In the genomic region with DNA sequence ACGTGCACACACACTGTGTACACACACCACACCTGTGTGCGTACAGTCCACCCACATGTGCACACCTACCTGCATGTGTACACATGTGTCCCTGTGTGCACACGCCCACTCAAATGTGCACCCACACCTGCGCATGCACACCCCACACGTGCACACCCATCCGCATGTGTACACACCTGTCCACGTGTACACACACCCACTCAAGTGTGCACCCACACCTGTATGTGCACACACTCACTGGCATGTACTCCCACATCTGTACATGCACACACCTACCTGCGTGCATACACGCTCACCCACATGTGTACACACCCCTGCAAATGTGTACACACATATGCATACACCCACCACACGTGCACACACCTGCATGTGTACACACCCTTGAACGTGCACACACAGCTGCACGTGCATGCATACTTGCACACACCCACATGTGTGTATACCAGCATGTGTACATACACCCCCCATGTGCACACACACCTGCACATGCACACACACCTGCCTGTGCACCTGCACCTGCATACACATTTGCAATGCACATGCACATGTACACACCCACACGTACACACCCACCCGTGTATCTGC, we compare ENCODE assay signal across 3 cellular contexts.
A peak's percentile ranks its signal among the peaks of the same experiment; 100 is the strongest.
TF ChIP-seq lines count a peak whose summit lies in the region.

No MANE protein-coding gene starts in this region.

TF ChIP-seq in A549, 52 proteins besides CTCF, POLR2A, EP300 and RAD21:
- peak; percentile 79; the same call in 1 of the 2 replicates for TF ChIP-seq KDM1A (IDR thresholded peaks at IDR 0.05; ENCODE audit: low read depth)
- no peak for TF ChIP-seq HDAC2 (IDR thresholded peaks at IDR 0.05)
TF ChIP-seq in A549: peak in this region for 1.

TF ChIP-seq in HEK293, 187 proteins besides CTCF, POLR2A, EP300 and RAD21:
- peak; percentile 72 for TF ChIP-seq EGR2 (tag by site-specific recombination; IDR thresholded peaks at IDR 0.05; ENCODE audit: low read depth)
- TF ChIP-seq ZFHX2 (tag by site-specific recombination; conservative IDR thresholded peaks at IDR 0.05) = peak; percentile 69
- no peak for TF ChIP-seq ZNF529 (tag by site-specific recombination; IDR thresholded peaks at IDR 0.05; ENCODE audit: insufficient replicate concordance)
- no peak for TF ChIP-seq ZNF175 (tag by site-specific recombination; IDR thresholded peaks at IDR 0.05)
- TF ChIP-seq ZNF501 (tag by site-specific recombination; IDR thresholded peaks at IDR 0.05) = no peak
- no peak for TF ChIP-seq ZNF660 (tag by site-specific recombination; IDR thresholded peaks at IDR 0.05)
- TF ChIP-seq, protein P1, sequence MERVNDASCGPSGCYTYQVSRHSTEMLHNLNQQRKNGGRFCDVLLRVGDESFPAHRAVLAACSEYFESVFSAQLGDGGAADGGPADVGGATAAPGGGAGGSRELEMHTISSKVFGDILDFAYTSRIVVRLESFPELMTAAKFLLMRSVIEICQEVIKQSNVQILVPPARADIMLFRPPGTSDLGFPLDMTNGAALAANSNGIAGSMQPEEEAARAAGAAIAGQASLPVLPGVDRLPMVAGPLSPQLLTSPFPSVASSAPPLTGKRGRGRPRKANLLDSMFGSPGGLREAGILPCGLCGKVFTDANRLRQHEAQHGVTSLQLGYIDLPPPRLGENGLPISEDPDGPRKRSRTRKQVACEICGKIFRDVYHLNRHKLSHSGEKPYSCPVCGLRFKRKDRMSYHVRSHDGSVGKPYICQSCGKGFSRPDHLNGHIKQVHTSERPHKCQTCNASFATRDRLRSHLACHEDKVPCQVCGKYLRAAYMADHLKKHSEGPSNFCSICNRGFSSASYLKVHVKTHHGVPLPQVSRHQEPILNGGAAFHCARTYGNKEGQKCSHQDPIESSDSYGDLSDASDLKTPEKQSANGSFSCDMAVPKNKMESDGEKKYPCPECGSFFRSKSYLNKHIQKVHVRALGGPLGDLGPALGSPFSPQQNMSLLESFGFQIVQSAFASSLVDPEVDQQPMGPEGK (tag by site-specific recombination; IDR thresholded peaks at IDR 0.05) = no peak
- no peak for TF ChIP-seq ZNF155 (tag by site-specific recombination; IDR thresholded peaks at IDR 0.05)
- TF ChIP-seq, protein P2, sequence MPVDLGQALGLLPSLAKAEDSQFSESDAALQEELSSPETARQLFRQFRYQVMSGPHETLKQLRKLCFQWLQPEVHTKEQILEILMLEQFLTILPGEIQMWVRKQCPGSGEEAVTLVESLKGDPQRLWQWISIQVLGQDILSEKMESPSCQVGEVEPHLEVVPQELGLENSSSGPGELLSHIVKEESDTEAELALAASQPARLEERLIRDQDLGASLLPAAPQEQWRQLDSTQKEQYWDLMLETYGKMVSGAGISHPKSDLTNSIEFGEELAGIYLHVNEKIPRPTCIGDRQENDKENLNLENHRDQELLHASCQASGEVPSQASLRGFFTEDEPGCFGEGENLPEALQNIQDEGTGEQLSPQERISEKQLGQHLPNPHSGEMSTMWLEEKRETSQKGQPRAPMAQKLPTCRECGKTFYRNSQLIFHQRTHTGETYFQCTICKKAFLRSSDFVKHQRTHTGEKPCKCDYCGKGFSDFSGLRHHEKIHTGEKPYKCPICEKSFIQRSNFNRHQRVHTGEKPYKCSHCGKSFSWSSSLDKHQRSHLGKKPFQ (tag by site-specific recombination; IDR thresholded peaks at IDR 0.05) = 0 out of 2 replicates have a peak, but pooled peaks have one; percentile 34
- TF ChIP-seq, protein P3, sequence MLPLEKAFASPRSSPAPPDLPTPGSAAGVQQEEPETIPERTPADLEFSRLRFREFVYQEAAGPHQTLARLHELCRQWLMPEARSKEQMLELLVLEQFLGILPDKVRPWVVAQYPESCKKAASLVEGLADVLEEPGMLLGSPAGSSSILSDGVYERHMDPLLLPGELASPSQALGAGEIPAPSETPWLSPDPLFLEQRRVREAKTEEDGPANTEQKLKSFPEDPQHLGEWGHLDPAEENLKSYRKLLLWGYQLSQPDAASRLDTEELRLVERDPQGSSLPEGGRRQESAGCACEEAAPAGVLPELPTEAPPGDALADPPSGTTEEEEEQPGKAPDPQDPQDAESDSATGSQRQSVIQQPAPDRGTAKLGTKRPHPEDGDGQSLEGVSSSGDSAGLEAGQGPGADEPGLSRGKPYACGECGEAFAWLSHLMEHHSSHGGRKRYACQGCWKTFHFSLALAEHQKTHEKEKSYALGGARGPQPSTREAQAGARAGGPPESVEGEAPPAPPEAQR (tag by site-specific recombination; IDR thresholded peaks at IDR 0.05) = no peak
- no peak for TF ChIP-seq ZNF37A (tag by site-specific recombination; IDR thresholded peaks at IDR 0.05)
- no peak for TF ChIP-seq GLI2 (tag by site-specific recombination; IDR thresholded peaks at IDR 0.05; ENCODE audit: borderline replicate concordance, low read depth)
- 0 out of 2 replicates have a peak, but pooled peaks have one; percentile 44 for TF ChIP-seq ZEB2 (tag by site-specific recombination; IDR thresholded peaks at IDR 0.05)
- 0 out of 2 replicates have a peak, but pooled peaks have one; percentile 27 for TF ChIP-seq SCRT2 (tag by site-specific recombination; IDR thresholded peaks at IDR 0.05)
- no peak for TF ChIP-seq SCRT1 (tag by site-specific recombination; IDR thresholded peaks at IDR 0.05; ENCODE audit: borderline replicate concordance)
- TF ChIP-seq GLIS2 (tag by site-specific recombination; IDR thresholded peaks at IDR 0.05) = no peak
- no peak for TF ChIP-seq SP2 (tag by site-specific recombination; IDR thresholded peaks at IDR 0.05)
- no peak for TF ChIP-seq ZNF792 (tag by site-specific recombination; IDR thresholded peaks at IDR 0.05)
- no peak for TF ChIP-seq ZIC2 (tag by site-specific recombination; IDR thresholded peaks at IDR 0.05)
- TF ChIP-seq ZNF202 (tag by site-specific recombination; IDR thresholded peaks at IDR 0.05; ENCODE audit: borderline replicate concordance) = no peak
- no peak for TF ChIP-seq ZNF776 (tag by site-specific recombination; IDR thresholded peaks at IDR 0.05; ENCODE audit: borderline replicate concordance)
- TF ChIP-seq, protein P4, sequence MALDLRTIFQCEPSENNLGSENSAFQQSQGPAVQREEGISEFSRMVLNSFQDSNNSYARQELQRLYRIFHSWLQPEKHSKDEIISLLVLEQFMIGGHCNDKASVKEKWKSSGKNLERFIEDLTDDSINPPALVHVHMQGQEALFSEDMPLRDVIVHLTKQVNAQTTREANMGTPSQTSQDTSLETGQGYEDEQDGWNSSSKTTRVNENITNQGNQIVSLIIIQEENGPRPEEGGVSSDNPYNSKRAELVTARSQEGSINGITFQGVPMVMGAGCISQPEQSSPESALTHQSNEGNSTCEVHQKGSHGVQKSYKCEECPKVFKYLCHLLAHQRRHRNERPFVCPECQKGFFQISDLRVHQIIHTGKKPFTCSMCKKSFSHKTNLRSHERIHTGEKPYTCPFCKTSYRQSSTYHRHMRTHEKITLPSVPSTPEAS (tag by site-specific recombination; IDR thresholded peaks at IDR 0.05) = peak; percentile 78

TF ChIP-seq in K562, 482 proteins besides CTCF, POLR2A, EP300 and RAD21 (continues in another document):
- TF ChIP-seq KDM1A (IDR thresholded peaks at IDR 0.05) (peak in 1 of 2 experiments; percentile 100; a peak in 2 of 4 replicates), U2AF2 (optimal IDR thresholded peaks at IDR 0.05; ENCODE audit: low read depth, low read length) (no peak), POLR2G (IDR thresholded peaks at IDR 0.05; ENCODE audit: low read depth, low read length) (peak; percentile 15; the same call in 1 of the 2 replicates), NR4A1 (CRISPR knock-in tag; IDR thresholded peaks at IDR 0.05) (no peak), NR4A1 (tag; IDR thresholded peaks at IDR 0.05) (no peak), ZNF561 (CRISPR knock-in tag; conservative IDR thresholded peaks at IDR 0.05) (no peak), ZNF232 (CRISPR knock-in tag; IDR thresholded peaks at IDR 0.05) (no peak), STAT5A (IDR thresholded peaks at IDR 0.05; ENCODE audit: borderline replicate concordance, low read length) (no peak), SREBF1 (IDR thresholded peaks at IDR 0.05; ENCODE audit: borderline replicate concordance, low read depth, low read length) (no peak), SMARCB1 (IDR thresholded peaks at IDR 0.05; ENCODE audit: insufficient read length, low read depth) (no peak), ARID2 (IDR thresholded peaks at IDR 0.05) (peak; percentile 94; the same call in 1 of the 2 replicates), MCM5 (IDR thresholded peaks at IDR 0.05; ENCODE audit: low read depth) (no peak), ZNF431 (CRISPR knock-in tag; IDR thresholded peaks at IDR 0.05) (no peak), EGR1 (conservative IDR thresholded peaks at IDR 0.05) (0 out of 2 replicates have a peak, but pooled peaks have one; percentile 7), RBFOX2 (IDR thresholded peaks at IDR 0.05; ENCODE audit: low read depth, low read length) (0 out of 2 replicates have a peak, but pooled peaks have one; percentile 25), ATF1 (CRISPR knock-in tag; IDR thresholded peaks at IDR 0.05) (no peak), ATF1 (tag; IDR thresholded peaks at IDR 0.05) (no peak), ZEB2 (IDR thresholded peaks at IDR 0.05) (no peak)
- TF ChIP-seq, protein P5, sequence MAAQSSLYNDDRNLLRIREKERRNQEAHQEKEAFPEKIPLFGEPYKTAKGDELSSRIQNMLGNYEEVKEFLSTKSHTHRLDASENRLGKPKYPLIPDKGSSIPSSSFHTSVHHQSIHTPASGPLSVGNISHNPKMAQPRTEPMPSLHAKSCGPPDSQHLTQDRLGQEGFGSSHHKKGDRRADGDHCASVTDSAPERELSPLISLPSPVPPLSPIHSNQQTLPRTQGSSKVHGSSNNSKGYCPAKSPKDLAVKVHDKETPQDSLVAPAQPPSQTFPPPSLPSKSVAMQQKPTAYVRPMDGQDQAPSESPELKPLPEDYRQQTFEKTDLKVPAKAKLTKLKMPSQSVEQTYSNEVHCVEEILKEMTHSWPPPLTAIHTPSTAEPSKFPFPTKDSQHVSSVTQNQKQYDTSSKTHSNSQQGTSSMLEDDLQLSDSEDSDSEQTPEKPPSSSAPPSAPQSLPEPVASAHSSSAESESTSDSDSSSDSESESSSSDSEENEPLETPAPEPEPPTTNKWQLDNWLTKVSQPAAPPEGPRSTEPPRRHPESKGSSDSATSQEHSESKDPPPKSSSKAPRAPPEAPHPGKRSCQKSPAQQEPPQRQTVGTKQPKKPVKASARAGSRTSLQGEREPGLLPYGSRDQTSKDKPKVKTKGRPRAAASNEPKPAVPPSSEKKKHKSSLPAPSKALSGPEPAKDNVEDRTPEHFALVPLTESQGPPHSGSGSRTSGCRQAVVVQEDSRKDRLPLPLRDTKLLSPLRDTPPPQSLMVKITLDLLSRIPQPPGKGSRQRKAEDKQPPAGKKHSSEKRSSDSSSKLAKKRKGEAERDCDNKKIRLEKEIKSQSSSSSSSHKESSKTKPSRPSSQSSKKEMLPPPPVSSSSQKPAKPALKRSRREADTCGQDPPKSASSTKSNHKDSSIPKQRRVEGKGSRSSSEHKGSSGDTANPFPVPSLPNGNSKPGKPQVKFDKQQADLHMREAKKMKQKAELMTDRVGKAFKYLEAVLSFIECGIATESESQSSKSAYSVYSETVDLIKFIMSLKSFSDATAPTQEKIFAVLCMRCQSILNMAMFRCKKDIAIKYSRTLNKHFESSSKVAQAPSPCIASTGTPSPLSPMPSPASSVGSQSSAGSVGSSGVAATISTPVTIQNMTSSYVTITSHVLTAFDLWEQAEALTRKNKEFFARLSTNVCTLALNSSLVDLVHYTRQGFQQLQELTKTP (IDR thresholded peaks at IDR 0.05; ENCODE audit: low read depth in 1 of 2, partially characterized antibody in 2 of 2) = peak in 1 of 2 experiments; percentile 41
- TF ChIP-seq, protein P6, sequence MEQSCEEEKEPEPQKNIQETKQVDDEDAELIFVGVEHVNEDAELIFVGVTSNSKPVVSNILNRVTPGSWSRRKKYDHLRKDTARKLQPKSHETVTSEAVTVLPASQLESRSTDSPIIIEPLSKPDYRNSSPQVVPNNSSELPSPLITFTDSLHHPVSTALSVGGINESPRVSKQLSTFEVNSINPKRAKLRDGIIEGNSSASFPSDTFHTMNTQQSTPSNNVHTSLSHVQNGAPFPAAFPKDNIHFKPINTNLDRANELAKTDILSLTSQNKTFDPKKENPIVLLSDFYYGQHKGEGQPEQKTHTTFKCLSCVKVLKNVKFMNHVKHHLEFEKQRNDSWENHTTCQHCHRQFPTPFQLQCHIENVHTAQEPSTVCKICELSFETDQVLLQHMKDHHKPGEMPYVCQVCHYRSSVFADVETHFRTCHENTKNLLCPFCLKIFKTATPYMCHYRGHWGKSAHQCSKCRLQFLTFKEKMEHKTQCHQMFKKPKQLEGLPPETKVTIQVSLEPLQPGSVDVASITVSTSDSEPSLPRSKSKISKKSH (CRISPR knock-in tag; IDR thresholded peaks at IDR 0.05) = no peak
- TF ChIP-seq, protein P7, sequence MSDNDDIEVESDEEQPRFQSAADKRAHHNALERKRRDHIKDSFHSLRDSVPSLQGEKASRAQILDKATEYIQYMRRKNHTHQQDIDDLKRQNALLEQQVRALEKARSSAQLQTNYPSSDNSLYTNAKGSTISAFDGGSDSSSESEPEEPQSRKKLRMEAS (CRISPR knock-in tag; IDR thresholded peaks at IDR 0.05) = peak; percentile 49; the same call in 1 of the 2 replicates
- TF ChIP-seq, protein P8, sequence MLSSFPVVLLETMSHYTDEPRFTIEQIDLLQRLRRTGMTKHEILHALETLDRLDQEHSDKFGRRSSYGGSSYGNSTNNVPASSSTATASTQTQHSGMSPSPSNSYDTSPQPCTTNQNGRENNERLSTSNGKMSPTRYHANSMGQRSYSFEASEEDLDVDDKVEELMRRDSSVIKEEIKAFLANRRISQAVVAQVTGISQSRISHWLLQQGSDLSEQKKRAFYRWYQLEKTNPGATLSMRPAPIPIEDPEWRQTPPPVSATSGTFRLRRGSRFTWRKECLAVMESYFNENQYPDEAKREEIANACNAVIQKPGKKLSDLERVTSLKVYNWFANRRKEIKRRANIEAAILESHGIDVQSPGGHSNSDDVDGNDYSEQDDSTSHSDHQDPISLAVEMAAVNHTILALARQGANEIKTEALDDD (IDR thresholded peaks at IDR 0.05) = no peak
- TF ChIP-seq, protein P9, sequence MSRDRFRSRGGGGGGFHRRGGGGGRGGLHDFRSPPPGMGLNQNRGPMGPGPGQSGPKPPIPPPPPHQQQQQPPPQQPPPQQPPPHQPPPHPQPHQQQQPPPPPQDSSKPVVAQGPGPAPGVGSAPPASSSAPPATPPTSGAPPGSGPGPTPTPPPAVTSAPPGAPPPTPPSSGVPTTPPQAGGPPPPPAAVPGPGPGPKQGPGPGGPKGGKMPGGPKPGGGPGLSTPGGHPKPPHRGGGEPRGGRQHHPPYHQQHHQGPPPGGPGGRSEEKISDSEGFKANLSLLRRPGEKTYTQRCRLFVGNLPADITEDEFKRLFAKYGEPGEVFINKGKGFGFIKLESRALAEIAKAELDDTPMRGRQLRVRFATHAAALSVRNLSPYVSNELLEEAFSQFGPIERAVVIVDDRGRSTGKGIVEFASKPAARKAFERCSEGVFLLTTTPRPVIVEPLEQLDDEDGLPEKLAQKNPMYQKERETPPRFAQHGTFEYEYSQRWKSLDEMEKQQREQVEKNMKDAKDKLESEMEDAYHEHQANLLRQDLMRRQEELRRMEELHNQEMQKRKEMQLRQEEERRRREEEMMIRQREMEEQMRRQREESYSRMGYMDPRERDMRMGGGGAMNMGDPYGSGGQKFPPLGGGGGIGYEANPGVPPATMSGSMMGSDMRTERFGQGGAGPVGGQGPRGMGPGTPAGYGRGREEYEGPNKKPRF (IDR thresholded peaks at IDR 0.05; ENCODE audit: low read depth, low read length) = no peak
